33 cellular contexts compared by ENCODE assay signal in genomic region chr18:48405971-48406370, GRCh38. TPM values are rescaled to one million over a fixed set of nuclear protein-coding genes. Genes with fewer than 3 reads are reported as not detected.
"Had no signal": no experiment of that assay in that cellular context is flagged by ENCODE, and none has a peak within 500 bp of the region (broad histone marks: within the 10 kb centered on the region; RNA-seq: fewer than 3 reads in every experiment).

No MANE protein-coding gene starts in this region.

- H3K4me2 ChIP-seq: KMS-11 had no signal

- H3K27ac ChIP-seq: ascending aorta, cardiac muscle cell, KMS-11, VCaP had no signal

- H3K9ac ChIP-seq: KMS-11 had no signal

- H3K4me3 ChIP-seq: ascending aorta, cardiac muscle cell had no signal

- H3K27me3 ChIP-seq: ascending aorta had no signal

- ATAC-seq: activated CD8-positive, alpha-beta T cell treated with anti-CD3 and anti-CD28 coated beads, Interleukin-2, amount 10 ng/mL, durations not matched to agents 7 days and 5 days; activated T-cell treated with anti-CD3 and anti-CD28 coated beads, Interleukin-2, amount 50 U/mL, for 4 hours; PC-3; Right ventricle myocardium inferior; SK-N-SH treated with all-trans-retinoic acid at 6 μM for 48 hours; T-cell had no signal

- H3K36me3 ChIP-seq: ascending aorta, cardiac muscle cell had no signal

- H3K9me3 ChIP-seq: ascending aorta had no signal

- DNase-seq: activated CD4-positive, alpha-beta T cell treated with anti-CD3 and anti-CD28 coated beads, Interleukin-2, amount 10 ng/mL, durations not matched to agents 24 days and 14 days; activated CD4-positive, alpha-beta T cell treated with anti-CD3 and anti-CD28 coated beads, Interleukin-2, amount 50 U/mL, for 48 hours; activated CD4-positive, CD25-positive, alpha-beta regulatory T cell; activated CD8-positive, alpha-beta T cell treated with anti-CD3 and anti-CD28 coated beads, Interleukin-2, amount 10 ng/mL, durations not matched to agents 7 days and 5 days; activated effector memory CD4-positive, alpha-beta T cell treated with Interleukin-2 at 50 U/mL for 16 hours; activated naive CD4-positive, alpha-beta T cell treated with anti-CD3 and anti-CD28 coated beads, Interleukin-2, amount 10 ng/mL, durations not matched to agents 7 days and 5 days; activated T-cell treated with anti-CD3 and anti-CD28 coated beads, Interleukin-2, amount 50 U/mL, for 4 hours; amygdala; MM.1S; MV-4-11; NCI-H1092 treated with DMSO at 0.1 percent for 48 hours; NCI-H1417; NCI-H146; NCI-H187; NCI-H2029 treated with DMSO at 0.1 percent for 48 hours; NCI-H2107; NCI-H2171; NCI-H510A; NCI-H526; NCI-H748 treated with DMSO at 0.1 percent for 48 hours; NK-92 treated with Interleukin-12 subunit alpha and Interleukin-12 subunit beta, amount 100 ng/mL, for 24 hours; PC-3; SIG-M5; T-cell; T-helper 2 cell; T-helper 9 cell had no signal

RNA-seq across cellular contexts. Expression of gene ZBTB7C, which starts 3.2 kb away (rescaled TPM):
- total RNA-seq: activated CD8-positive, alpha-beta T cell treated with anti-CD3 and anti-CD28 coated beads, Interleukin-2, amount 10 ng/mL, durations not matched to agents 7 days and 5 days; SK-MEL-5 had no signal
